ENCODE assay signal across 27 cellular contexts in the genomic region with DNA sequence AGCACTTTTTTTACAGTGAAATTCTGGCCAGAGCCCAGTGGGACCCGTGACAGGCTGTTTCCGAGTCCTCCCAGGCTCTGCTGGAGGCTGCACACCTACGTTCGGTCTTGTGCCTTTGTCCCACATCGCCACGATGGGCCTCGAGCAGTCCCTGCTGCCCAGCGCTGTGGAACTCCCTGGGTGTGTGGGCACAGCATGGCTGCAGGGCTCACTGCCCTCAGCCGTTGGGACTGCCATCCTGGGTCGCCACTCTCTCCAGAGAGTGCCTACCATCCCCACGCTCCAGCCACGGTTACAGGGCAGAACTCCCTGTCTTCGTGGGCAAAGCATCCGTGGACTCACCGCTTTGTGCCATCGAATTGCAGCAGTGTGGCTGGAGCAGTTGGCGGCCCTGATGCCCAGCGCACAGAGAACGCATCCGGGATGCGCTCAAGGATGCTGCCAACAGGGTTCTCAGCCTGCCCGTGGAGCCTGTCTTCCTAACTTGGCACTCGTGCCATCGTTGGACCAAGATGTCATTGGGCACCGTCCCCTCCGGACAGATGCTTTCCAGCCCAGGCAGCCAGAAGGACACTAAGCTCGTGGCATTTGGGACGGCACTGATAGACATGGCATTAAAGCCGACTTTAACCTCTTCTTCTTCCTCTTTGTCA.
"Had no signal": no experiment of that assay in that cellular context is flagged by ENCODE, and none has a peak within 500 bp of the region (broad histone marks: within the 10 kb centered on the region; RNA-seq: fewer than 3 reads in every experiment).

No MANE protein-coding gene starts in this region.

- DNase-seq: caudate nucleus; cerebellar nuclear complex; cortex of kidney; effector memory CD8-positive, alpha-beta T cell; glutamatergic neuron; hypothalamus; immature natural killer cell; mesendoderm; midbrain; naive thymus-derived CD8-positive, alpha-beta T cell; nephron progenitor cell; occipital lobe; pancreas; right lobe of liver; spleen; stimulated activated CD4-positive, alpha-beta T cell treated with anti-CD3 and anti-CD28 coated beads, Interleukin-4, amount 100 ng/mL, for 4 hours; stimulated activated naive CD8-positive, alpha-beta T cell treated with anti-CD3 and anti-CD28 coated beads, Interleukin-15, Interleukin-2, amounts not matched to agents 100 U/mL and 50 U/mL, for 24 hours; substantia nigra; testis; tibial artery had no signal

- H3K36me3 ChIP-seq: gastroesophageal sphincter, pancreas, right lobe of liver, spleen, tibial artery had no signal

- H3K4me3 ChIP-seq: gastroesophageal sphincter, pancreas, right lobe of liver, skin epidermis, spleen, testis, tibial artery had no signal

- H3K27ac ChIP-seq: gastroesophageal sphincter, pancreas, right lobe of liver, spleen, testis, tibial artery had no signal

- H3K9me3 ChIP-seq: gastroesophageal sphincter, pancreas, right lobe of liver, spleen, testis, tibial artery had no signal

- H3K9me3 Mint-ChIP-seq: immature natural killer cell; naive thymus-derived CD8-positive, alpha-beta T cell; nephron progenitor cell; type B pancreatic cell had no signal

- ATAC-seq: effector memory CD8-positive, alpha-beta T cell; gastroesophageal sphincter; left lobe of liver; naive thymus-derived CD8-positive, alpha-beta T cell; pancreas; right lobe of liver; stimulated activated memory B cell treated with anti-CD40 and anti-IgM and Interleukin-4, amounts not matched to agents 10 μg/mL and 1 μg/mL and 100 μg/mL, for 72 hours; stimulated activated naive CD8-positive, alpha-beta T cell treated with anti-CD3 and anti-CD28 coated beads, Interleukin-15, Interleukin-2, amounts not matched to agents 100 U/mL and 50 U/mL, for 24 hours had no signal

- H3K4me1 Mint-ChIP-seq: naive thymus-derived CD8-positive, alpha-beta T cell; nephron progenitor cell; stimulated activated memory B cell treated with anti-CD40 and anti-IgM and Interleukin-4, amounts not matched to agents 10 μg/mL and 1 μg/mL and 100 μg/mL, for 72 hours had no signal

- H3K4me1 ChIP-seq: gastroesophageal sphincter, pancreas, right lobe of liver, spleen, testis had no signal

- H3K36me3 Mint-ChIP-seq: immature natural killer cell; naive thymus-derived CD8-positive, alpha-beta T cell; stimulated activated memory B cell treated with anti-CD40 and anti-IgM and Interleukin-4, amounts not matched to agents 10 μg/mL and 1 μg/mL and 100 μg/mL, for 72 hours; type B pancreatic cell had no signal

- H3K4me3 Mint-ChIP-seq: effector memory CD8-positive, alpha-beta T cell; immature natural killer cell; naive thymus-derived CD8-positive, alpha-beta T cell; nephron progenitor cell; stimulated activated memory B cell treated with anti-CD40 and anti-IgM and Interleukin-4, amounts not matched to agents 10 μg/mL and 1 μg/mL and 100 μg/mL, for 72 hours; type B pancreatic cell had no signal

- H3K27me3 ChIP-seq: pancreas, right lobe of liver, spleen, testis, tibial artery had no signal

- FAIRE-seq: endometrium, keratinocyte, pancreas had no signal

- H3K27ac Mint-ChIP-seq: effector memory CD8-positive, alpha-beta T cell; immature natural killer cell; naive thymus-derived CD8-positive, alpha-beta T cell; nephron progenitor cell; stimulated activated memory B cell treated with anti-CD40 and anti-IgM and Interleukin-4, amounts not matched to agents 10 μg/mL and 1 μg/mL and 100 μg/mL, for 72 hours; type B pancreatic cell had no signal
